ENCODE assay signal across 19 cellular contexts in genomic region chr4:104330125-104330524, GRCh38.
A peak's percentile ranks its signal among the peaks of the same experiment; 100 is the strongest.
DNase-seq lines count a peak whose midpoint lies in the region; ATAC-seq, FAIRE-seq and TF ChIP-seq lines count a peak whose summit lies in the region.
"Had no signal": no experiment of that assay in that cellular context is flagged by ENCODE, and none has a peak within 500 bp of the region (broad histone marks: within the 10 kb centered on the region; RNA-seq: fewer than 3 reads in every experiment).

No MANE protein-coding gene starts in this region.

- H4K8ac ChIP-seq in H1 (ENCODE audit: extremely low read depth, insufficient read depth, low read length), result no peak overlapping the region

- no peak overlapping the region for H4K5ac ChIP-seq in H1 (ENCODE audit: insufficient read length, low read depth, low read length)

- H3K4me2 ChIP-seq in H1 (ENCODE audit: insufficient read depth in 1 of 2, low read depth in 2 of 2, low read length in 2 of 2), result no peak overlapping the region
- H3K4me2 ChIP-seq: A549, GM23338 had no signal

- intact Hi-C loops in upper lobe of right lung (cut with DNase I), result no loop called here

- H2BK5ac ChIP-seq in H1 (ENCODE audit: low read depth, low read length), result no peak overlapping the region

- H3K4me3 ChIP-seq in H1 (ENCODE audit: extremely low read depth in 1 of 4, insufficient read depth in 2 of 4, low read depth in 3 of 4, low read length in 4 of 4) (no peak overlapping the region; a peak in 1 of 8 replicates), Peyer's patch (no peak overlapping the region), upper lobe of right lung (no peak overlapping the region)
- H3K4me3 ChIP-seq: A549, GM23338, K562 had no signal

- H3K9me3 ChIP-seq in H1 (ENCODE audit: insufficient read depth in 2 of 2, low read depth in 1 of 2, low read length in 1 of 2), result peaks cover 3 to 4% of the 10 kb centered on the region in 2 experiments; a peak in 2 of 4 replicates
- peaks cover 0 to 4% (median 0%) of the 10 kb centered on the region in 4 donors for H3K9me3 ChIP-seq in Peyer's patch
- no peaks in the 10 kb centered on the region for H3K9me3 ChIP-seq in upper lobe of right lung
- H3K9me3 ChIP-seq: A549, BE2C, Caco-2 had no signal

- H3K14ac ChIP-seq in H1 (ENCODE audit: insufficient read length), result no peak overlapping the region

- no peak overlapping the region for H3K4me3 Mint-ChIP-seq in stimulated activated effector memory CD8-positive, alpha-beta T cell treated with anti-CD3 and anti-CD28 coated beads, Interleukin-12 subunit alpha, Interleukin-12 subunit beta, amount 100 ng/mL, for 72 hours
- H3K4me3 Mint-ChIP-seq: CD4-positive, alpha-beta memory T cell; GM23338; H9 had no signal

- DNase-seq in H1 (ENCODE audit: low read depth in 1 of 2, low spot score in 2 of 2), result no peak
- DNase-seq in NCI-H526 treated with DMSO at 0.1 percent for 48 hours (lab: John Stamatoyannopoulos, UW), result no peak
- DNase-seq in Peyer's patch, result no peak
- DNase-seq in upper lobe of right lung, result no peak
- DNase-seq in stimulated activated effector memory CD8-positive, alpha-beta T cell treated with anti-CD3 and anti-CD28 coated beads, Interleukin-12 subunit alpha, Interleukin-12 subunit beta, amount 100 ng/mL, for 72 hours (ENCODE audit: low spot score in 2 of 2), result no peak
- DNase-seq: BE2C; Caco-2; CD4-positive, alpha-beta memory T cell; DND-41; GDM1; H9; Karpas-422 had no signal

- H3K27ac Mint-ChIP-seq in stimulated activated effector memory CD8-positive, alpha-beta T cell treated with anti-CD3 and anti-CD28 coated beads, Interleukin-12 subunit alpha, Interleukin-12 subunit beta, amount 100 ng/mL, for 72 hours, result no peak overlapping the region
- H3K27ac Mint-ChIP-seq: CD4-positive, alpha-beta memory T cell; GM23338; H9 had no signal

- no peak overlapping the region for H3K9ac ChIP-seq in H1 (replicated peaks in 1 of 4; ENCODE audit: extremely low read depth in 1 of 4, low read depth in 3 of 4, low read length in 3 of 4)

- FAIRE-seq in H1 (lab: Jason Lieb, UNC), result no peak
- FAIRE-seq: A549, K562 had no signal

- no peaks in the 10 kb centered on the region for H3K36me3 ChIP-seq in H1 (ENCODE audit: control insufficient read depth in 2 of 4, insufficient read depth in 4 of 4, low read length in 3 of 4)
- H3K36me3 ChIP-seq in Peyer's patch, result no peaks in the 10 kb centered on the region
- no peaks in the 10 kb centered on the region for H3K36me3 ChIP-seq in upper lobe of right lung
- H3K36me3 ChIP-seq: BE2C had no signal

- H3K9me3 Mint-ChIP-seq in stimulated activated effector memory CD8-positive, alpha-beta T cell treated with anti-CD3 and anti-CD28 coated beads, Interleukin-12 subunit alpha, Interleukin-12 subunit beta, amount 100 ng/mL, for 72 hours, result peaks cover 10% of the 10 kb centered on the region

- H2BK20ac ChIP-seq in H1 (ENCODE audit: low read length), result no peak overlapping the region

- POLR2A ChIA-PET in H1 (lab: Charles Lee; ENCODE audit: partially characterized antibody), result no interaction called here

- H3K4ac ChIP-seq in H1 (replicated peaks; ENCODE audit: insufficient read length, low read depth, low read length), result no peak overlapping the region

- CTCF ChIA-PET in H1 (lab: Charles Lee; ENCODE audit: partially characterized antibody), result no interaction called here

- no peak overlapping the region for H3K23ac ChIP-seq in H1 (ENCODE audit: insufficient read length)

- H3K27ac ChIP-seq in H1 (ENCODE audit: low read depth, low read length) (no peak overlapping the region), Peyer's patch (no peak overlapping the region), upper lobe of right lung (no peak overlapping the region)
- H3K27ac ChIP-seq: A549, C4-2B had no signal

- no peak overlapping the region for H2AK5ac ChIP-seq in H1 (ENCODE audit: low read depth, low read length)

- no peak overlapping the region for H3K56ac ChIP-seq in H1 (replicated peaks; ENCODE audit: insufficient read length, low read depth, low read length)

- H3K79me2 ChIP-seq in H1 (ENCODE audit: control insufficient read depth in 1 of 2, insufficient read depth in 2 of 2, low read length in 2 of 2), result no peaks in the 10 kb centered on the region

- no peak overlapping the region for H2BK15ac ChIP-seq in H1 (ENCODE audit: low read length)

- H3K4me1 ChIP-seq in H1 (replicated peaks in 1 of 4; ENCODE audit: control insufficient read depth in 3 of 4, insufficient read depth in 4 of 4, low read length in 3 of 4), result peaks cover 0 to 5% (median 0%) of the 10 kb centered on the region in 4 experiments; a peak in 1 of 7 replicates
- H3K4me1 ChIP-seq in Peyer's patch, result no peaks in the 10 kb centered on the region
- no peaks in the 10 kb centered on the region for H3K4me1 ChIP-seq in upper lobe of right lung
- H3K4me1 ChIP-seq: A549, BE2C, Caco-2 had no signal

- H3K23me2 ChIP-seq in H1 (ENCODE audit: low read depth, low read length), result no peaks in the 10 kb centered on the region

- H3K79me1 ChIP-seq in H1 (ENCODE audit: low read depth, low read length), result no peaks in the 10 kb centered on the region

- TF ChIP-seq POLR2A in H1 (IDR thresholded peaks at IDR 0.05; ENCODE audit: control extremely low read depth in 1 of 2, low read depth in 2 of 2, low read length in 2 of 2) (no peak), Peyer's patch (IDR thresholded peaks at IDR 0.05) (no peak)

- H2BK12ac ChIP-seq in H1 (ENCODE audit: low read depth, low read length), result no peak overlapping the region

- H3K18ac ChIP-seq in H1 (ENCODE audit: extremely low read depth, low read length), result no peak overlapping the region

- TF ChIP-seq CTCF in H1 (IDR thresholded peaks at IDR 0.05; ENCODE audit: control extremely low read depth in 1 of 3, insufficient read depth in 1 of 3, low read depth in 1 of 3, low read length in 3 of 3) (no peak), Peyer's patch (IDR thresholded peaks at IDR 0.05) (no peak), upper lobe of right lung (IDR thresholded peaks at IDR 0.05) (no peak)

- no peaks in the 10 kb centered on the region for H3K27me3 ChIP-seq in H1 (replicated peaks in 1 of 4; ENCODE audit: control insufficient read depth in 3 of 4, extremely low read depth in 1 of 4, insufficient read depth in 3 of 4, low read length in 3 of 4)
- H3K27me3 ChIP-seq in Peyer's patch, result no peaks in the 10 kb centered on the region
- no peaks in the 10 kb centered on the region for H3K27me3 ChIP-seq in upper lobe of right lung
- H3K27me3 ChIP-seq: BE2C had no signal

- H4K20me1 ChIP-seq in H1 (replicated peaks in 1 of 2; ENCODE audit: control insufficient read depth in 1 of 2, insufficient read depth in 2 of 2, low read length in 2 of 2), result no peaks in the 10 kb centered on the region

- no peaks in the 10 kb centered on the region for H3K4me1 Mint-ChIP-seq in stimulated activated effector memory CD8-positive, alpha-beta T cell treated with anti-CD3 and anti-CD28 coated beads, Interleukin-12 subunit alpha, Interleukin-12 subunit beta, amount 100 ng/mL, for 72 hours
- H3K4me1 Mint-ChIP-seq: CD4-positive, alpha-beta memory T cell; GM23338 had no signal

- H3K36me3 Mint-ChIP-seq in stimulated activated effector memory CD8-positive, alpha-beta T cell treated with anti-CD3 and anti-CD28 coated beads, Interleukin-12 subunit alpha, Interleukin-12 subunit beta, amount 100 ng/mL, for 72 hours, result no peaks in the 10 kb centered on the region
- H3K36me3 Mint-ChIP-seq: CD4-positive, alpha-beta memory T cell had no signal

- H2BK120ac ChIP-seq in H1 (replicated peaks; ENCODE audit: low read depth, low read length), result no peak overlapping the region

- WGBS in H1 (ENCODE audit: extremely low coverage in 1 of 2, insufficient coverage in 1 of 2, insufficient read length in 1 of 2, insufficient replicate concordance in 2 of 2, low coverage in 1 of 2, low lambda C conversion rate in 2 of 2, missing lambda C conversion rate in 1 of 2), 2 experiments, result 63% methylated on average over 3 of the region's 3 CpGs; no CpG with 5 or more reads in 1 of the 2 experiments

- ATAC-seq in GM18519 (IDR thresholded peaks at IDR 0.05; ENCODE audit: low FRiP score, unreplicated experiment) (peak; percentile 71), HG02798 (IDR thresholded peaks at IDR 0.05; ENCODE audit: poor library complexity, unreplicated experiment) (peak; percentile 60), HG03432 (IDR thresholded peaks at IDR 0.05; ENCODE audit: unreplicated experiment) (peak; percentile 76), upper lobe of right lung (no peak)
- ATAC-seq in stimulated activated effector memory CD8-positive, alpha-beta T cell treated with anti-CD3 and anti-CD28 coated beads, Interleukin-12 subunit alpha, Interleukin-12 subunit beta, amount 100 ng/mL, for 72 hours, result no peak
- ATAC-seq: A549, GM23338, K562 had no signal

- TF ChIP-seq EP300 in H1 (IDR thresholded peaks at IDR 0.05; ENCODE audit: borderline replicate concordance in 1 of 2, low read depth in 2 of 2, low read length in 2 of 2), result no peak

- TF ChIP-seq RAD21 in H1 (IDR thresholded peaks at IDR 0.05 in 1 of 2, conservative IDR thresholded peaks at IDR 0.05 in 1 of 2; ENCODE audit: low read depth in 2 of 2, low read length in 2 of 2), result no peak

- H4K91ac ChIP-seq in H1 (replicated peaks; ENCODE audit: insufficient read length, low read length), result no peak overlapping the region

- H2AFZ ChIP-seq in H1 (ENCODE audit: low read length), result peak overlapping the region; percentile 67; the same call in 1 of the 2 replicates
- H2AFZ ChIP-seq: GM23338 had no signal

TF ChIP-seq in H1, 55 proteins besides CTCF, POLR2A, EP300 and RAD21 (continues in another document):
- TF ChIP-seq, protein P1, sequence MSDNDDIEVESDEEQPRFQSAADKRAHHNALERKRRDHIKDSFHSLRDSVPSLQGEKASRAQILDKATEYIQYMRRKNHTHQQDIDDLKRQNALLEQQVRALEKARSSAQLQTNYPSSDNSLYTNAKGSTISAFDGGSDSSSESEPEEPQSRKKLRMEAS (IDR thresholded peaks at IDR 0.05), result no peak
- no peak for TF ChIP-seq SUZ12 (IDR thresholded peaks at IDR 0.05; ENCODE audit: low read length)
- TF ChIP-seq KDM4A (IDR thresholded peaks at IDR 0.05; ENCODE audit: low read depth, low read length, severe bottlenecking), result no peak
- TF ChIP-seq, protein P2, sequence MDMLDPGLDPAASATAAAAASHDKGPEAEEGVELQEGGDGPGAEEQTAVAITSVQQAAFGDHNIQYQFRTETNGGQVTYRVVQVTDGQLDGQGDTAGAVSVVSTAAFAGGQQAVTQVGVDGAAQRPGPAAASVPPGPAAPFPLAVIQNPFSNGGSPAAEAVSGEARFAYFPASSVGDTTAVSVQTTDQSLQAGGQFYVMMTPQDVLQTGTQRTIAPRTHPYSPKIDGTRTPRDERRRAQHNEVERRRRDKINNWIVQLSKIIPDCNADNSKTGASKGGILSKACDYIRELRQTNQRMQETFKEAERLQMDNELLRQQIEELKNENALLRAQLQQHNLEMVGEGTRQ (IDR thresholded peaks at IDR 0.05; ENCODE audit: low read length), result no peak
- TF ChIP-seq JUN (IDR thresholded peaks at IDR 0.05; ENCODE audit: low read depth, low read length), result no peak

Comparison
In these comparisons a context has a peak if more than half of its experiments do, and no peak if none do; other contexts are left out.
1. ATAC-seq: peak in GM18519 (single experiment), HG02798 (single experiment) and HG03432 (single experiment); none in upper lobe of right lung (single experiment) and stimulated activated effector memory CD8-positive, alpha-beta T cell treated with anti-CD3 and anti-CD28 coated beads, Interleukin-12 subunit alpha, Interleukin-12 subunit beta, amount 100 ng/mL, for 72 hours (single experiment).